ENCODE assay signal across 1 cellular context in the genomic region with DNA sequence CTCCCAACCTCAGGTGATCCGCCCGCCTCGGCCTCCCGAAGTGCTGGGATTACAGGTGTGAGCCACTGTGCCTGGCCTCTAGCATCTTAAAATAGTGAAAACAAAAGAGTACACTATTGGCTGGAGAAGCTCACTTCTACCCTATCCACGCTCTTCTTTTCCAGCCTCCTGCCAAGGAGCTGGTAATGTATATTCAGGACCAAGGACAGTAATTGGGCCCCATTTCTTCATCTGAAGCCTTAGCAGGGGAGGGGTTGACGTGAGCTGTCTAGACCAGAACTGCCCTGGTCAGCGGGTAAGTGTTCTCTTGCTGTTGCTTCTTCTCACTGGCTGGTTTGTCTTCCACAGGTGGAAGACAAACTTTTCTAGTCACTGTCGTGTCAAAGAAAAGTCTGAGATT.
TF ChIP-seq lines count a peak whose summit lies in the region.

No MANE protein-coding gene starts in this region.

TF ChIP-seq in SK-N-SH treated with all-trans-retinoic acid at 6 μM for 48 hours, 23 proteins besides CTCF, POLR2A, EP300 and RAD21 (continued from another document):
- TF ChIP-seq, protein P1, sequence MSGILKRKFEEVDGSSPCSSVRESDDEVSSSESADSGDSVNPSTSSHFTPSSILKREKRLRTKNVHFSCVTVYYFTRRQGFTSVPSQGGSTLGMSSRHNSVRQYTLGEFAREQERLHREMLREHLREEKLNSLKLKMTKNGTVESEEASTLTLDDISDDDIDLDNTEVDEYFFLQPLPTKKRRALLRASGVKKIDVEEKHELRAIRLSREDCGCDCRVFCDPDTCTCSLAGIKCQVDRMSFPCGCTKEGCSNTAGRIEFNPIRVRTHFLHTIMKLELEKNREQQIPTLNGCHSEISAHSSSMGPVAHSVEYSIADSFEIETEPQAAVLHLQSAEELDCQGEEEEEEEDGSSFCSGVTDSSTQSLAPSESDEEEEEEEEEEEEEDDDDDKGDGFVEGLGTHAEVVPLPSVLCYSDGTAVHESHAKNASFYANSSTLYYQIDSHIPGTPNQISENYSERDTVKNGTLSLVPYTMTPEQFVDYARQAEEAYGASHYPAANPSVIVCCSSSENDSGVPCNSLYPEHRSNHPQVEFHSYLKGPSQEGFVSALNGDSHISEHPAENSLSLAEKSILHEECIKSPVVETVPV (CRISPR knock-in tag; IDR thresholded peaks at IDR 0.05), result no peak
- no peak for TF ChIP-seq ZNF70 (CRISPR knock-in tag; IDR thresholded peaks at IDR 0.05)
